Comparison of ENCODE assay signal across 8 cellular contexts in the genomic region with DNA sequence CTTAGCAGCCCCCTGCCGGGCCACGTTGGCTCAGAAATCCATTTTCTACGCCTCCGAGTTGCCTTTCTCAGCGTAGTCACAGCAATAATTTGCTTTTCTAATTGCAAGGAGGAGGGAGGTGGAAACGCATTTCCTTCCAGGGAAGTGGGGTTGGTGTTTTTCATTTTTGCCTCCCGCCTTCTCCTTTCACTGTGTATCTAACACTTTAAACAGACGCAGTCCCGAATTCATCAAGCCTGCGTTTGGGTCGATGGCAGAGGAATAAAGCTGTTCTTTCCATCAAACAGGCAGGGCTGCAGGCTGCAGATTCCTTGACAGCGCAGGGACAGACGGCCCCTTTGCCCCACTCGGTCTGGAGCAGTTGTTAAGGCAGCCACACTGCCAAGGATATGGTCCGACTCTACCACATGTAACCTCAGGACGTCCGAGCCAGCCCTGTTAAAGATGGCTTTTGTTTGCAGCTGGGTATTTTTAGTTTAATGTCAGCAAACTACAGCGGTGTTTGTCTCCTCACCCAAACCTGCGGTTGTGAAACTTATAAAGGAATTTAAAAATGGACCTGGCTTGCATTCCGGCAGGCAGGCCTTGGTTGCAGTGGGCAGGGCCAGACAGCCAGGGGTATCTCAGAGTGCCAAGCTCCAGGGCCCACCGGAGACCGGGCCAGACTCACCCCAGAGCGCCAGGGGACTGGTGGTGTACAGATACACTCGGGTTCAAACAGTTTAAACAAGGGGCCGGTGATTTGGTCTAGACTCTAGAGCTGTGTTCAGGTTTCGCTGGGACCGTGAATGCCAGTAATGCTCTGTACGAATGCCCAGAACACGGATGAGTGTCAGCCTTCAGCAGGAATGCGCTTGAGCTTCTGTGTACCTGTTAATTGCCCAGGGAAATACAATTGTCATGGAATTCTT. TPM values are rescaled to one million over a fixed set of nuclear protein-coding genes. Genes with fewer than 3 reads are reported as not detected.
A peak's percentile ranks its signal among the peaks of the same experiment; 100 is the strongest.
DNase-seq lines count a peak whose midpoint lies in the region; ATAC-seq and TF ChIP-seq lines count a peak whose summit lies in the region.

No MANE protein-coding gene starts in this region.

- H3K36me3 ChIP-seq in Caco-2 (ENCODE audit: control insufficient read depth, insufficient read depth, low read length) (no peaks in the 10 kb centered on the region), heart left ventricle (no peaks in the 10 kb centered on the region)

- CTCF ChIA-PET in Caco-2 (lab: Charles Lee): interaction anchor here (1.1 kb wide), 1 partner anchor 77 kb away, joined by 6 read pairs; no protein-coding TSS in a partner anchor

- POLR2A ChIA-PET in Caco-2 (lab: Charles Lee): no interaction called here

- peak overlapping the region; percentile 96 for H3K4me3 Mint-ChIP-seq in Caco-2 (ENCODE audit: unreplicated experiment)
- peak overlapping the region; percentile 98 for H3K4me3 Mint-ChIP-seq in activated T-helper 2 cell treated with anti-CD3 and anti-CD28 coated beads, Interferon-gamma antibody, Interleukin-2, Interleukin-4, amounts not matched to agents 10 μg/mL and 5 μg/mL and 100 μg/mL, durations not matched to agents 14 hours and 24 hours and 36 hours (ENCODE audit: low read depth)

- intact Hi-C loops in Caco-2 (cut with micrococcal nuclease; ENCODE audit: unreplicated experiment) (loop anchor here (5.0 kb wide), 2 partner anchors 77 to 407 kb away; partner anchors contain the start of gene GLT8D2), heart left ventricle (cut with DNase I) (loop anchor here in 6 of 10 donors (5.0 to 10.0 kb wide), 6 partner anchors 146 to 418 kb away; no protein-coding TSS in a partner anchor), sciatic nerve (cut with DNase I) (no loop called here)
- intact Hi-C loops in activated T-helper 2 cell treated with anti-CD3 and anti-CD28 coated beads, Interferon-gamma antibody, Interleukin-2, Interleukin-4, amounts not matched to agents 10 μg/mL and 5 μg/mL and 100 μg/mL, durations not matched to agents 14 hours and 24 hours and 36 hours (cut with micrococcal nuclease): loop anchor here (1.0 to 5.0 kb wide), 5 partner anchors 26 to 648 kb away; partner anchors contain the start of gene WASHC4

- H3K36me3 Mint-ChIP-seq in Caco-2 (ENCODE audit: insufficient read depth, unreplicated experiment): peaks cover 5% of the 10 kb centered on the region
- peaks cover 29% of the 10 kb centered on the region for H3K36me3 Mint-ChIP-seq in activated T-helper 2 cell treated with anti-CD3 and anti-CD28 coated beads, Interferon-gamma antibody, Interleukin-2, Interleukin-4, amounts not matched to agents 10 μg/mL and 5 μg/mL and 100 μg/mL, durations not matched to agents 14 hours and 24 hours and 36 hours (ENCODE audit: low read depth)

- BruUV-seq in Caco-2 (replicated peaks; lab: Mats Ljungman, UMichigan): no TSS peak

- H3K9me3 ChIP-seq in Caco-2 (no peaks in the 10 kb centered on the region), heart left ventricle (no peaks in the 10 kb centered on the region)

- ATAC-seq in heart left ventricle: peak in 2 of 4 donors; percentile 13 to 14
- ATAC-seq in sciatic nerve: peak; percentile 18
- ATAC-seq in HG02840 (IDR thresholded peaks at IDR 0.05; ENCODE audit: low FRiP score, unreplicated experiment): no peak
- no peak for ATAC-seq in HG03025 (IDR thresholded peaks at IDR 0.05; ENCODE audit: low FRiP score, unreplicated experiment)
- ATAC-seq in HG03432 (IDR thresholded peaks at IDR 0.05; ENCODE audit: unreplicated experiment): no peak

- H3K4me1 ChIP-seq in Caco-2 (peaks cover 4% of the 10 kb centered on the region; the same call in 1 of the 2 replicates), heart left ventricle (peaks cover 0 to 62% (median 33%) of the 10 kb centered on the region in 12 donors)

- H3K27me3 ChIP-seq in Caco-2 (replicated peaks; ENCODE audit: control insufficient read depth, insufficient read depth, low read length): no peaks in the 10 kb centered on the region
- H3K27me3 ChIP-seq in heart left ventricle: no peaks in the 10 kb centered on the region

- TF ChIP-seq CTCF in Caco-2 (IDR thresholded peaks at IDR 0.05; ENCODE audit: insufficient read depth in 1 of 2, low read depth in 1 of 2, low read length in 1 of 2, severe bottlenecking in 1 of 2, unreplicated experiment in 1 of 2) (no peak), heart left ventricle (IDR thresholded peaks at IDR 0.05) (no peak)

- H3K27me3 Mint-ChIP-seq in Caco-2 (ENCODE audit: insufficient read depth, unreplicated experiment): peaks cover 15% of the 10 kb centered on the region
- no peaks in the 10 kb centered on the region for H3K27me3 Mint-ChIP-seq in activated T-helper 2 cell treated with anti-CD3 and anti-CD28 coated beads, Interferon-gamma antibody, Interleukin-2, Interleukin-4, amounts not matched to agents 10 μg/mL and 5 μg/mL and 100 μg/mL, durations not matched to agents 14 hours and 24 hours and 36 hours (ENCODE audit: low read depth)

- H3K4me1 Mint-ChIP-seq in Caco-2 (ENCODE audit: low read depth, unreplicated experiment): no peaks in the 10 kb centered on the region
- H3K4me1 Mint-ChIP-seq in activated T-helper 2 cell treated with anti-CD3 and anti-CD28 coated beads, Interferon-gamma antibody, Interleukin-2, Interleukin-4, amounts not matched to agents 10 μg/mL and 5 μg/mL and 100 μg/mL, durations not matched to agents 14 hours and 24 hours and 36 hours (ENCODE audit: low read depth): peaks cover 49% of the 10 kb centered on the region

- H3K4me3 ChIP-seq in Caco-2 (ENCODE audit: low read depth, low read length) (peak overlapping the region; percentile 37), heart left ventricle (peak overlapping the region; percentile 69 to 99 (median 84))

- H3K27ac Mint-ChIP-seq in Caco-2 (ENCODE audit: unreplicated experiment): no peak overlapping the region
- H3K27ac Mint-ChIP-seq in activated T-helper 2 cell treated with anti-CD3 and anti-CD28 coated beads, Interferon-gamma antibody, Interleukin-2, Interleukin-4, amounts not matched to agents 10 μg/mL and 5 μg/mL and 100 μg/mL, durations not matched to agents 14 hours and 24 hours and 36 hours: peak overlapping the region; percentile 89

- no peaks in the 10 kb centered on the region for H3K9me3 Mint-ChIP-seq in Caco-2 (ENCODE audit: unreplicated experiment)
- H3K9me3 Mint-ChIP-seq in activated T-helper 2 cell treated with anti-CD3 and anti-CD28 coated beads, Interferon-gamma antibody, Interleukin-2, Interleukin-4, amounts not matched to agents 10 μg/mL and 5 μg/mL and 100 μg/mL, durations not matched to agents 14 hours and 24 hours and 36 hours: no peaks in the 10 kb centered on the region

- DNase-seq in Caco-2 (no peak), HPDE6-E6E7 (ENCODE audit: extremely low spot score) (peak; percentile 13), heart left ventricle (peak in 2 of 5 donors; percentile 23 to 31), sciatic nerve (ENCODE audit: low spot score) (peak; percentile 59)
- DNase-seq in activated T-helper 2 cell treated with anti-CD3 and anti-CD28 coated beads, Interferon-gamma antibody, Interleukin-2, Interleukin-4, amounts not matched to agents 10 μg/mL and 5 μg/mL and 100 μg/mL, durations not matched to agents 14 hours and 24 hours and 36 hours (ENCODE audit: low spot score): no peak

- H3K27ac ChIP-seq in heart left ventricle: peak overlapping the region; percentile 28 to 88 (median 74)

- no peak for TF ChIP-seq POLR2A in heart left ventricle (IDR thresholded peaks at IDR 0.05)

- 30 to 37% (median 33%) methylated on average over 30 of the region's 30 CpGs for WGBS in heart left ventricle, 4 donors

RNA-seq across cellular contexts. Expression of gene CHST11, which starts 2.2 kb away (rescaled TPM):
- total RNA-seq in Caco-2 (2022): 0.25 and 0.97 TPM in 2 replicates
- total RNA-seq in activated T-helper 2 cell treated with anti-CD3 and anti-CD28 coated beads, Interferon-gamma antibody, Interleukin-2, Interleukin-4, amounts not matched to agents 10 μg/mL and 5 μg/mL and 100 μg/mL, durations not matched to agents 14 hours and 24 hours and 36 hours: 41.0 and 50.6 TPM in 2 replicates
- total RNA-seq in heart left ventricle: 10 to 100 TPM in 3 of 9 donors, 1 to 10 TPM in 6; 2.3 to 16.9 (median 4.4) TPM
- 1 to 10 TPM; 1.1 to 1.8 TPM for polyA plus RNA-seq in heart left ventricle
- 19.2 TPM for total RNA-seq in sciatic nerve

Comparison
In these comparisons a context has a peak if more than half of its experiments do, and no peak if none do; other contexts are left out.
1. DNase-seq: peak in HPDE6-E6E7 (single experiment) and sciatic nerve (single experiment); none in Caco-2 (0 of 2) and activated T-helper 2 cell treated with anti-CD3 and anti-CD28 coated beads, Interferon-gamma antibody, Interleukin-2, Interleukin-4, amounts not matched to agents 10 μg/mL and 5 μg/mL and 100 μg/mL, durations not matched to agents 14 hours and 24 hours and 36 hours (single experiment).